Comparison of ENCODE assay signal across 27 cellular contexts in genomic region chr5:138898742-138899141, GRCh38. TPM values are rescaled to one million over a fixed set of nuclear protein-coding genes. Genes with fewer than 3 reads are reported as not detected.
DNase-seq lines count a peak whose midpoint lies in the region; ATAC-seq, FAIRE-seq and TF ChIP-seq lines count a peak whose summit lies in the region.
"Had no signal": no experiment of that assay in that cellular context is flagged by ENCODE, and none has a peak within 500 bp of the region (broad histone marks: within the 10 kb centered on the region; RNA-seq: fewer than 3 reads in every experiment).

No MANE protein-coding gene starts in this region.

- no peak for TF ChIP-seq CTCF in SK-N-SH (IDR thresholded peaks at IDR 0.05)
- no peak for TF ChIP-seq CTCF in endothelial cell (IDR thresholded peaks at IDR 0.05; ENCODE audit: unreplicated experiment)

- H3F3A ChIP-seq in SK-N-SH (replicated peaks; ENCODE audit: insufficient read depth): peaks cover 32% of the 10 kb centered on the region

- H3K27ac Mint-ChIP-seq in endothelial cell (ENCODE audit: unreplicated experiment): peak overlapping the region; percentile 16
- H3K27ac Mint-ChIP-seq: CD14-positive monocyte; CD4-positive, alpha-beta T cell; CD8-positive, alpha-beta memory T cell had no signal

- H3K9me2 ChIP-seq in SK-N-SH: no peaks in the 10 kb centered on the region

- H3K9me3 Mint-ChIP-seq in endothelial cell (ENCODE audit: unreplicated experiment): no peaks in the 10 kb centered on the region
- H3K9me3 Mint-ChIP-seq: CD4-positive, alpha-beta T cell; CD8-positive, alpha-beta memory T cell had no signal

- H3K4me3 Mint-ChIP-seq in endothelial cell (ENCODE audit: unreplicated experiment): no peak overlapping the region
- H3K4me3 Mint-ChIP-seq: CD14-positive monocyte; CD4-positive, alpha-beta T cell; CD8-positive, alpha-beta memory T cell had no signal

- H3K27me3 ChIP-seq in SK-N-SH (ENCODE audit: insufficient read depth): no peaks in the 10 kb centered on the region
- H3K27me3 ChIP-seq: BE2C; BLaER1 treated with 17β-estradiol and CSF1 and Interleukin-3, amounts not matched to agents 10 nM and 100 nM had no signal

- H3K79me2 ChIP-seq in SK-N-SH (ENCODE audit: insufficient read depth): peaks cover 32% of the 10 kb centered on the region

- CTCF ChIA-PET in SK-N-SH (lab: Yijun Ruan, JAX): no interaction called here

- no peak overlapping the region for H3K27ac ChIP-seq in SK-N-SH (ENCODE audit: low read depth in 2 of 2, low read length in 1 of 2)
- H3K27ac ChIP-seq: A549; BLaER1 treated with 17β-estradiol and CSF1 and Interleukin-3, amounts not matched to agents 10 nM and 100 nM; GM23248 had no signal

- 95% methylated on average over 2 of the region's 2 CpGs for WGBS in SK-N-SH (ENCODE audit: low lambda C conversion rate)

- peak; percentile 20 for FAIRE-seq in RCC 7860 (lab: Jason Lieb, UNC)
- FAIRE-seq: A549, D721Med, GM12878, H1 had no signal

- H3K9me3 ChIP-seq in SK-N-SH: no peaks in the 10 kb centered on the region
- H3K9me3 ChIP-seq: A549, BE2C had no signal

- no peak for TF ChIP-seq RAD21 in SK-N-SH (IDR thresholded peaks at IDR 0.05; ENCODE audit: low read length)

- ATAC-seq in SK-N-SH treated with all-trans-retinoic acid at 6 μM for 48 hours: no peak
- ATAC-seq: A549, GM12878 had no signal

- H3K36me3 ChIP-seq in SK-N-SH (replicated peaks in 1 of 2; ENCODE audit: control insufficient read depth in 1 of 2, insufficient read depth in 2 of 2, low read length in 1 of 2): peaks cover 0 to 36% of the 10 kb centered on the region in 2 experiments
- H3K36me3 ChIP-seq: BE2C had no signal

- H2AFZ ChIP-seq in SK-N-SH (ENCODE audit: low read depth): no peak overlapping the region
- H2AFZ ChIP-seq: GM23248 had no signal

- TF ChIP-seq EP300 in SK-N-SH (IDR thresholded peaks at IDR 0.05; ENCODE audit: borderline replicate concordance in 1 of 2, low read depth in 1 of 2, low read length in 1 of 2): no peak

- no peaks in the 10 kb centered on the region; the same call in 1 of the 2 replicates for H4K20me1 ChIP-seq in SK-N-SH (ENCODE audit: insufficient read depth)

- peaks cover 52% of the 10 kb centered on the region for H3K4me1 Mint-ChIP-seq in endothelial cell (ENCODE audit: unreplicated experiment)
- H3K4me1 Mint-ChIP-seq: CD14-positive monocyte had no signal

- no peak overlapping the region for H3K4me3 ChIP-seq in SK-N-SH (ENCODE audit: low read depth in 2 of 2, low read length in 1 of 2)
- H3K4me3 ChIP-seq: A549; BLaER1 treated with 17β-estradiol and CSF1 and Interleukin-3, amounts not matched to agents 10 nM and 100 nM; GM12878; GM23248 had no signal

- peaks cover 7% of the 10 kb centered on the region for H3K27me3 Mint-ChIP-seq in endothelial cell (ENCODE audit: unreplicated experiment)
- H3K27me3 Mint-ChIP-seq: CD4-positive, alpha-beta T cell; CD8-positive, alpha-beta memory T cell had no signal

- DNase-seq in SK-N-SH (no peak), MV-4-11 (lab: John Stamatoyannopoulos, UW) (peak; percentile 48), RCC 7860 (ENCODE audit: low spot score) (no peak), endothelial cell (ENCODE audit: low spot score) (no peak), NCI-H774 (lab: John Stamatoyannopoulos, UW) (no peak), NCI-H2227 (lab: John Stamatoyannopoulos, UW; ENCODE audit: unreplicated experiment) (no peak), ureter (ENCODE audit: low spot score) (no peak)
- DNase-seq: 8988T; ACHN; AML-193; BE2C; CD4-positive, alpha-beta T cell; CD8-positive, alpha-beta memory T cell; DMS 273 treated with DMSO at 0.1 percent for 48 hours; DMS79; EL; GDM1; GM23248; H7; HCEC 1CT had no signal

- peaks cover 0 to 37% of the 10 kb centered on the region in 2 experiments; a peak in 2 of 4 replicates for H3K4me1 ChIP-seq in SK-N-SH (ENCODE audit: control insufficient read depth in 1 of 2, insufficient read depth in 2 of 2, low read depth in 1 of 2, low read length in 1 of 2)

- no peak overlapping the region for H3K9ac ChIP-seq in SK-N-SH
- H3K9ac ChIP-seq: BLaER1 treated with 17β-estradiol and CSF1 and Interleukin-3, amounts not matched to agents 10 nM and 100 nM; GM23248 had no signal

- H3K4me2 ChIP-seq in SK-N-SH: no peak overlapping the region
- H3K4me2 ChIP-seq: A549 had no signal

- H3K36me3 Mint-ChIP-seq in endothelial cell (ENCODE audit: low read depth, unreplicated experiment): peaks cover 37% of the 10 kb centered on the region

- POLR2A ChIA-PET in SK-N-SH (lab: Yijun Ruan, JAX): no interaction called here

TF ChIP-seq in SK-N-SH treated with all-trans-retinoic acid at 6 μM for 48 hours, 23 proteins besides CTCF, POLR2A, EP300 and RAD21:
- TF ChIP-seq CREB5 (CRISPR knock-in tag; IDR thresholded peaks at IDR 0.05; ENCODE audit: low read depth) (no peak), PPARA (CRISPR knock-in tag; IDR thresholded peaks at IDR 0.05; ENCODE audit: borderline replicate concordance) (no peak), SNAI2 (CRISPR knock-in tag; IDR thresholded peaks at IDR 0.05) (no peak), ZFP30 (CRISPR knock-in tag; IDR thresholded peaks at IDR 0.05) (peak; percentile 91)

TF ChIP-seq in SK-N-SH, 30 proteins besides CTCF, POLR2A, EP300 and RAD21:
- TF ChIP-seq ZBTB33 (IDR thresholded peaks at IDR 0.05; ENCODE audit: borderline replicate concordance, low read depth) (no peak), MAX (IDR thresholded peaks at IDR 0.05; ENCODE audit: low read depth) (no peak), TCF12 (IDR thresholded peaks at IDR 0.05) (no peak), NFIC (IDR thresholded peaks at IDR 0.05; ENCODE audit: borderline replicate concordance) (no peak), JUND (IDR thresholded peaks at IDR 0.05) (no peak), YY1 (IDR thresholded peaks at IDR 0.05; ENCODE audit: low read depth) (no peak), GABPA (IDR thresholded peaks at IDR 0.05; ENCODE audit: low read depth) (no peak), RCOR1 (IDR thresholded peaks at IDR 0.05; ENCODE audit: low read length) (no peak), CHD2 (IDR thresholded peaks at IDR 0.05; ENCODE audit: low read length, partially characterized antibody) (no peak)

RNA-seq across cellular contexts. Expression of gene LRRTM2, which starts 23.6 kb away (rescaled TPM):
- 0.38 and 0.68 TPM in 2 replicates for polyA plus RNA-seq in SK-N-SH (2012; rRNA removed)
- 0.58 TPM in 2 replicates for polyA plus RNA-seq in SK-N-SH (2012; cell fraction: cytosol; rRNA removed)
- polyA plus RNA-seq in SK-N-SH (2012; cell fraction: nucleus; rRNA removed): 0.29 and 0.50 TPM in 2 replicates
- total RNA-seq in endothelial cell (ENCODE audit: unreplicated experiment): not detected
- total RNA-seq in ureter: not detected
- total RNA-seq: CD8-positive, alpha-beta memory T cell; H1; H7 had no signal
- polyA plus RNA-seq: A549; CD8-positive, alpha-beta memory T cell; H1 had no signal
